Comparison of ENCODE assay signal across 8 cellular contexts in genomic region chr4:38868055-38868965, GRCh38. TPM values are rescaled to one million over a fixed set of nuclear protein-coding genes. Genes with fewer than 3 reads are reported as not detected.
DNase-seq lines count a peak whose midpoint lies in the region; ATAC-seq and TF ChIP-seq lines count a peak whose summit lies in the region.

No MANE protein-coding gene starts in this region.

- peaks cover 16% of the 10 kb centered on the region for H3K4me1 Mint-ChIP-seq in CD8-positive, alpha-beta T cell (ENCODE audit: low read depth)
- peaks cover 11% of the 10 kb centered on the region for H3K4me1 Mint-ChIP-seq in stimulated activated naive CD8-positive, alpha-beta T cell treated with anti-CD3 and anti-CD28 coated beads, Interleukin-15, amount 100 ng/mL, for 72 hours

- POLR2A ChIA-PET in CD8-positive, alpha-beta T cell (lab: Charles Lee): no interaction called here

- H3K27ac ChIP-seq in CD8-positive, alpha-beta T cell (ENCODE audit: low read depth, low read length): no peak overlapping the region
- H3K27ac ChIP-seq in brain microvascular endothelial cell (peak overlapping the region; percentile 93), layer of hippocampus (ENCODE audit: low read depth, low read length) (peak overlapping the region; percentile 87)

- CTCF ChIA-PET in CD8-positive, alpha-beta T cell (lab: Charles Lee): interaction anchor here (2.7 kb wide), 1 partner anchor 110 kb away, joined by 12 read pairs; no protein-coding TSS in a partner anchor

- H3K36me3 Mint-ChIP-seq in CD8-positive, alpha-beta T cell: no peaks in the 10 kb centered on the region

- no peak overlapping the region for H3K27ac Mint-ChIP-seq in CD8-positive, alpha-beta T cell
- H3K27ac Mint-ChIP-seq in stimulated activated naive CD8-positive, alpha-beta T cell treated with anti-CD3 and anti-CD28 coated beads, Interleukin-15, amount 100 ng/mL, for 72 hours: no peak overlapping the region

- peaks cover 4% of the 10 kb centered on the region for H3K4me1 ChIP-seq in CD8-positive, alpha-beta T cell (ENCODE audit: insufficient read depth, low read length)

- intact Hi-C loops in CD8-positive, alpha-beta T cell (cut with DNase I, micrococcal nuclease): no loop called here

- peak overlapping the region; percentile 74 for H3K4me3 Mint-ChIP-seq in CD8-positive, alpha-beta T cell
- peak overlapping the region; percentile 57 to 71 for H3K4me3 Mint-ChIP-seq in stimulated activated naive CD8-positive, alpha-beta T cell treated with anti-CD3 and anti-CD28 coated beads, Interleukin-15, amount 100 ng/mL, for 72 hours

- H3K9me3 Mint-ChIP-seq in CD8-positive, alpha-beta T cell: no peaks in the 10 kb centered on the region
- H3K9me3 Mint-ChIP-seq in stimulated activated naive CD8-positive, alpha-beta T cell treated with anti-CD3 and anti-CD28 coated beads, Interleukin-15, amount 100 ng/mL, for 72 hours: no peaks in the 10 kb centered on the region

- in situ Hi-C loops in brain microvascular endothelial cell (cut with HindIII; ENCODE audit: low pct_ligation_motif_present, low sequenced_read_pairs): no loop called here

- H3K27me3 Mint-ChIP-seq in CD8-positive, alpha-beta T cell (ENCODE audit: low read depth): peaks cover 21% of the 10 kb centered on the region
- H3K27me3 Mint-ChIP-seq in stimulated activated naive CD8-positive, alpha-beta T cell treated with anti-CD3 and anti-CD28 coated beads, Interleukin-15, amount 100 ng/mL, for 72 hours: peaks cover 26% of the 10 kb centered on the region

- no peaks in the 10 kb centered on the region for H3K27me3 ChIP-seq in CD8-positive, alpha-beta T cell (ENCODE audit: insufficient read depth, low read length)
- no peaks in the 10 kb centered on the region for H3K27me3 ChIP-seq in brain microvascular endothelial cell (replicated peaks)
- H3K27me3 ChIP-seq in layer of hippocampus (ENCODE audit: control insufficient read depth, insufficient read depth, low read length): no peaks in the 10 kb centered on the region

- H3K36me3 ChIP-seq in CD8-positive, alpha-beta T cell (ENCODE audit: insufficient read depth, low read length): no peaks in the 10 kb centered on the region
- H3K36me3 ChIP-seq in brain microvascular endothelial cell (replicated peaks): peaks cover 23% of the 10 kb centered on the region

- H3K9me3 ChIP-seq in CD8-positive, alpha-beta T cell (ENCODE audit: low read length): no peaks in the 10 kb centered on the region

- no peak for TF ChIP-seq CTCF in CD8-positive, alpha-beta T cell (IDR thresholded peaks at IDR 0.05)
- TF ChIP-seq CTCF in brain microvascular endothelial cell (IDR thresholded peaks at IDR 0.05; ENCODE audit: low read depth, low read length, missing control alignments): no peak

- no peak for DNase-seq in CD8-positive, alpha-beta T cell
- no peak for DNase-seq in brain microvascular endothelial cell
- DNase-seq in stimulated activated naive CD8-positive, alpha-beta T cell treated with anti-CD3 and anti-CD28 coated beads, Interleukin-15, amount 100 ng/mL, for 72 hours: no peak
- DNase-seq in activated CD4-positive, alpha-beta T cell treated with anti-CD3 and anti-CD28 coated beads, Interleukin-2, amount 50 U/mL, for 48 hours: no peak

- no peak for ATAC-seq in CD8-positive, alpha-beta T cell
- ATAC-seq in HG03521 (IDR thresholded peaks at IDR 0.05; ENCODE audit: unreplicated experiment) (peak; percentile 22), GM21515 (IDR thresholded peaks at IDR 0.05; ENCODE audit: unreplicated experiment) (no peak), HG02642 (IDR thresholded peaks at IDR 0.05; ENCODE audit: poor library complexity, unreplicated experiment) (no peak)
- ATAC-seq in stimulated activated naive CD8-positive, alpha-beta T cell treated with anti-CD3 and anti-CD28 coated beads, Interleukin-15, amount 100 ng/mL, for 72 hours: peak; percentile 29

- H3K4me3 ChIP-seq in CD8-positive, alpha-beta T cell (ENCODE audit: low read depth, low read length): no peak overlapping the region
- H3K4me3 ChIP-seq in brain microvascular endothelial cell (ENCODE audit: low read depth, low read length): peak overlapping the region; percentile 65

RNA-seq across cellular contexts. Expression of gene FAM114A1, which starts 0.7 kb away (rescaled TPM):
- total RNA-seq in CD8-positive, alpha-beta T cell: not detected

RNA-seq across cellular contexts. Expression of gene TLR6, which starts 11.7 kb away (rescaled TPM):
- total RNA-seq in CD8-positive, alpha-beta T cell: under 1 TPM; 0.31 to 0.60 TPM

Comparison
In these comparisons a context has a peak if more than half of its experiments do, and no peak if none do; other contexts are left out.
1. ATAC-seq: peak in HG03521 (single experiment) and stimulated activated naive CD8-positive, alpha-beta T cell treated with anti-CD3 and anti-CD28 coated beads, Interleukin-15, amount 100 ng/mL, for 72 hours (single experiment); none in CD8-positive, alpha-beta T cell (single experiment), GM21515 (single experiment) and HG02642 (single experiment).